In the genomic region with DNA sequence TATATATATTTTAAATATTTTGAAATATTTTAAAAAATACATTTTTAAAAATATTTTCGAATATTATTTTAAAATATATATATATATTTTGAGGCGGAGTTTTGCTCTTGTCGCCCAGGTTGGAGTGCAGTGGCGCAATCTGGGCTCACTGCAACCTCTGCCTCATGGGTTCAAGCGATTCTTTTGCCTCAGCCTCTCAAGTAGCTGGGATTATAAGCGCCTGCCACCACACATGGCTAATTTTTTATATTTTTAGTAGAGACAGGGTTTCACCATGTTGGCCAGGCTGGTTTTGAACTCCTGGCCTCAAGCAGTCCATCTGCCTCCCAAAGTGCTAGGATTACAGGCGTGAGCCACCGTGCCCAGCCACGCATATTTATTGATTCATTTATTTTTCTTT, we compare ENCODE assay signal across 13 cellular contexts. TPM values are rescaled to one million over a fixed set of nuclear protein-coding genes. Genes with fewer than 3 reads are reported as not detected.
DNase-seq lines count a peak whose midpoint lies in the region; ATAC-seq, FAIRE-seq and TF ChIP-seq lines count a peak whose summit lies in the region.
"Not testable (repeated sequence)": the region's sequence is repeated elsewhere in the genome, so short reads cannot be mapped to it uniquely, and the experiment has no call there.
"Had no signal": no experiment of that assay in that cellular context is flagged by ENCODE, and none has a peak within 500 bp of the region (broad histone marks: within the 10 kb centered on the region; RNA-seq: fewer than 3 reads in every experiment).

No MANE protein-coding gene starts in this region.

- H3K4me1 Mint-ChIP-seq in WTC11 = peaks cover 16% of the 10 kb centered on the region

- H2AFZ ChIP-seq in Karpas-422 (ENCODE audit: low read length); HepG2 (ENCODE audit: low read length): not testable (repeated sequence)

- BruUV-seq in HepG2 (replicated peaks; lab: Mats Ljungman, UMichigan) = not testable (repeated sequence)

- not testable (repeated sequence) for TF ChIP-seq RAD21 in HepG2 (CRISPR knock-in tag; IDR thresholded peaks at IDR 0.05)

- not testable (repeated sequence) for H3K27ac Mint-ChIP-seq in WTC11

- H3K4me3 ChIP-seq in Karpas-422 (ENCODE audit: low read length); RWPE2 (ENCODE audit: severe bottlenecking); HepG2 (replicated peaks in 1 of 3; ENCODE audit: insufficient read depth in 1 of 3, low read depth in 2 of 3, low read length in 3 of 3): not testable (repeated sequence)

- not testable (repeated sequence) for H3K4me3 Mint-ChIP-seq in WTC11

- peak; percentile 37 for DNase-seq in Karpas-422
- DNase-seq in RWPE2 (ENCODE audit: low spot score); WTC11 (ENCODE audit: low spot score); epithelial cell of prostate (ENCODE audit: low read depth, low spot score); HepG2 (ENCODE audit: low spot score): not testable (repeated sequence)

- POLR2A ChIA-PET in WTC11 (lab: Charles Lee) = interaction anchor here (0.7 kb wide), 1 partner anchor 321 kb away, joined by 7 read pairs; no protein-coding TSS in a partner anchor
- POLR2A ChIA-PET in HepG2 (lab: Yijun Ruan, JAX) = not testable (repeated sequence)

- H3K27me3 Mint-ChIP-seq in WTC11 (ENCODE audit: low read depth) = not testable (repeated sequence)

- CTCF ChIA-PET in WTC11 (lab: Charles Lee) = interaction anchor here (0.6 kb wide), 1 partner anchor 18 kb away, joined by 3 read pairs; no protein-coding TSS in a partner anchor
- CTCF ChIA-PET in HepG2 (lab: Yijun Ruan, JAX; ENCODE audit: low intra/inter-chr PET ratio, low total read pairs) = not testable (repeated sequence)

- H3K4me2 ChIP-seq in Karpas-422 (ENCODE audit: low read depth, low read length, poor library complexity, severe bottlenecking); HepG2 (ENCODE audit: low read depth, low read length): not testable (repeated sequence)

- not testable (repeated sequence) for H3K4me1 ChIP-seq in Karpas-422 (ENCODE audit: low read length)
- H3K4me1 ChIP-seq in RWPE2 (ENCODE audit: insufficient read depth, poor library complexity, severe bottlenecking) (peaks cover 30% of the 10 kb centered on the region), HepG2 (ENCODE audit: insufficient read depth, low read length) (peaks cover 90% of the 10 kb centered on the region)

- H3K36me3 Mint-ChIP-seq in WTC11 = peaks cover 79% of the 10 kb centered on the region

- H3K79me2 ChIP-seq in Karpas-422 (ENCODE audit: low read length) (peaks cover 26% of the 10 kb centered on the region), HepG2 (ENCODE audit: insufficient read depth, low read length) (peaks cover 42% of the 10 kb centered on the region)

- H3K9ac ChIP-seq in Karpas-422 (ENCODE audit: low read length); HepG2 (ENCODE audit: insufficient read depth, low read depth, low read length): not testable (repeated sequence)

- WGBS in HepG2 (ENCODE audit: low lambda C conversion rate) = 89% methylated on average over 9 of the region's 9 CpGs

- H3K27ac ChIP-seq in Karpas-422 (ENCODE audit: low read length); HepG2 (ENCODE audit: extremely low read length, insufficient read depth, low read length): not testable (repeated sequence)
- H3K27ac ChIP-seq in RWPE2 (ENCODE audit: poor library complexity, severe bottlenecking) (peak overlapping the region; percentile 96), epithelial cell of prostate (peak overlapping the region; percentile 14)

- TF ChIP-seq CTCF in RWPE2 (IDR thresholded peaks at IDR 0.05; ENCODE audit: poor library complexity, severe bottlenecking); WTC11 (IDR thresholded peaks at IDR 0.05); HepG2 (CRISPR knock-in tag; IDR thresholded peaks at IDR 0.05): not testable (repeated sequence)

- H4K20me1 ChIP-seq in Karpas-422 (ENCODE audit: insufficient read depth, low read depth, low read length) (peaks cover 64% of the 10 kb centered on the region), HepG2 (ENCODE audit: insufficient read depth, low read length) (peaks cover 93% of the 10 kb centered on the region)

- intact Hi-C loops in HepG2 (cut with micrococcal nuclease; ENCODE audit: unreplicated experiment) = not testable (repeated sequence)

- not testable (repeated sequence) for H3K9me3 Mint-ChIP-seq in WTC11

- not testable (repeated sequence) for H3K27me3 ChIP-seq in Karpas-422 (ENCODE audit: low read length); RWPE2 (ENCODE audit: insufficient read depth, poor library complexity, severe bottlenecking); HepG2 (ENCODE audit: control insufficient read depth in 1 of 2, insufficient read depth in 2 of 2, low read length in 2 of 2)

- H3K9me3 ChIP-seq in Karpas-422 (ENCODE audit: low read length); RWPE2 (ENCODE audit: severe bottlenecking); HepG2 (ENCODE audit: low read length): not testable (repeated sequence)

- TF ChIP-seq EP300 in HepG2 (IDR thresholded peaks at IDR 0.05; ENCODE audit: low read depth in 2 of 2, low read length in 2 of 2); HepG2 (CRISPR knock-in tag; IDR thresholded peaks at IDR 0.05; ENCODE audit: borderline replicate concordance): not testable (repeated sequence)

- H3K36me3 ChIP-seq in Karpas-422 (ENCODE audit: insufficient read depth, low read length) (peaks cover 78% of the 10 kb centered on the region), RWPE2 (ENCODE audit: low read depth) (peaks cover 97% of the 10 kb centered on the region), HepG2 (replicated peaks in 1 of 2; ENCODE audit: control insufficient read depth in 1 of 2, insufficient read depth in 2 of 2, low read length in 2 of 2) (peaks cover 23 to 72% of the 10 kb centered on the region in 2 experiments)

- FAIRE-seq in HepG2 (lab: Jason Lieb, UNC) = not testable (repeated sequence)

- ATAC-seq in RWPE2 (ENCODE audit: low read depth); WTC11; HepG2: not testable (repeated sequence)

- not testable (repeated sequence) for H3K9me2 ChIP-seq in Karpas-422 (replicated peaks; ENCODE audit: insufficient read depth, low read length)

- TF ChIP-seq POLR2A in HepG2 (IDR thresholded peaks at IDR 0.05; ENCODE audit: insufficient read depth in 1 of 2, low read depth in 2 of 2, low read length in 2 of 2) = not testable (repeated sequence)

- in situ Hi-C loops in HepG2 (cut with HindIII; ENCODE audit: extremely low pct_ligation_motif_present, low pct_unique_long_range_greater_than_20kb) = not testable (repeated sequence)

RNA-seq across cellular contexts. Expression of a gene that starts 6.7 kb away (rescaled TPM):
- total RNA-seq in Karpas-422 (2014; rRNA removed; shearing (Covaris generic); ENCODE audit: low replicate concordance) = 586 and 711 TPM in 2 replicates
- total RNA-seq in WTC11 (2021) (644 to 1,009 TPM (median 1,007 TPM) in 3 replicates), HepG2 (2016; rRNA removed; fragmentation: Illumina TruSeq; extraction: Trizol) (805 and 1,257 TPM in 2 replicates)
- 144 and 147 TPM in 2 replicates for total RNA-seq in HepG2 (2016; cell fraction: cytosol; rRNA removed; fragmentation: Illumina TruSeq; extraction: Trizol; ENCODE audit: low read depth)
- total RNA-seq in HepG2 (2016; cell fraction: insoluble cytoplasmic fraction; rRNA removed; fragmentation: Illumina TruSeq; extraction: Trizol) = 804 and 1,250 TPM in 2 replicates
- total RNA-seq in HepG2 (2016; cell fraction: membrane; rRNA removed; fragmentation: Illumina TruSeq; extraction: Trizol) = 335 and 350 TPM in 2 replicates
- total RNA-seq in HepG2 (2016; cell fraction: nucleus; rRNA removed; fragmentation: Illumina TruSeq; extraction: Trizol) = 485 and 499 TPM in 2 replicates
- polyA plus RNA-seq in HepG2 (2011; rRNA removed) = 1,112 and 1,547 TPM in 2 replicates
- polyA plus RNA-seq in HepG2 (2011; cell fraction: cytosol; rRNA removed) = 1,051 and 1,568 TPM in 2 replicates
- polyA plus RNA-seq in HepG2 (2011; cell fraction: nucleus; rRNA removed) = 242 and 434 TPM in 2 replicates
- 2,051 and 2,699 TPM in 2 replicates for polyA plus RNA-seq in HepG2 (2012)
- polyA plus RNA-seq in HepG2 (2016; cell fraction: cytosol; fragmentation: Illumina TruSeq; extraction: Trizol; ENCODE audit: low read depth) = 290 and 338 TPM in 2 replicates
- polyA plus RNA-seq in HepG2 (2016; cell fraction: insoluble cytoplasmic fraction; fragmentation: Illumina TruSeq; extraction: Trizol; ENCODE audit: low read depth) = 2,117 and 2,212 TPM in 2 replicates
- 355 and 398 TPM in 2 replicates for polyA plus RNA-seq in HepG2 (2016; cell fraction: membrane; fragmentation: Illumina TruSeq; extraction: Trizol; ENCODE audit: low read depth)
- polyA plus RNA-seq in HepG2 (2016; cell fraction: nucleus; fragmentation: Illumina TruSeq; extraction: Trizol; ENCODE audit: insufficient read depth, low read depth) = 763 and 807 TPM in 2 replicates
- 970 and 1,123 TPM in 2 replicates for polyA minus RNA-seq in HepG2 (2011; rRNA and poly(A)+ RNA removed; ENCODE audit: low replicate concordance)
- 1,287 and 1,326 TPM in 2 replicates for polyA minus RNA-seq in HepG2 (2011; cell fraction: cytosol; rRNA and poly(A)+ RNA removed)
- polyA minus RNA-seq in HepG2 (2011; cell fraction: nucleus; rRNA and poly(A)+ RNA removed) = 313 and 485 TPM in 2 replicates

RNA-seq across cellular contexts. Expression of a gene that starts 11.0 kb away (rescaled TPM):
- total RNA-seq in Karpas-422 (2014; rRNA removed; shearing (Covaris generic); ENCODE audit: low replicate concordance) = not detected in 2 replicates
- total RNA-seq in WTC11 (2021) (0.27 TPM in 1 of 3 replicates, not detected in the others), HepG2 (2016; rRNA removed; fragmentation: Illumina TruSeq; extraction: Trizol) (not detected in 2 replicates)
- not detected in 2 replicates for total RNA-seq in HepG2 (2016; cell fraction: cytosol; rRNA removed; fragmentation: Illumina TruSeq; extraction: Trizol; ENCODE audit: low read depth)
- total RNA-seq in HepG2 (2016; cell fraction: insoluble cytoplasmic fraction; rRNA removed; fragmentation: Illumina TruSeq; extraction: Trizol) = not detected in 2 replicates
- not detected in 2 replicates for total RNA-seq in HepG2 (2016; cell fraction: membrane; rRNA removed; fragmentation: Illumina TruSeq; extraction: Trizol)
- total RNA-seq in HepG2 (2016; cell fraction: nucleus; rRNA removed; fragmentation: Illumina TruSeq; extraction: Trizol) = not detected in 2 replicates
- polyA plus RNA-seq in HepG2 (2011; rRNA removed) = not detected in 2 replicates
- polyA plus RNA-seq in HepG2 (2011; cell fraction: cytosol; rRNA removed) = not detected in 2 replicates
- not detected in 2 replicates for polyA plus RNA-seq in HepG2 (2011; cell fraction: nucleus; rRNA removed)
- polyA plus RNA-seq in HepG2 (2012) = not detected in 2 replicates
- not detected in 2 replicates for polyA plus RNA-seq in HepG2 (2016; cell fraction: cytosol; fragmentation: Illumina TruSeq; extraction: Trizol; ENCODE audit: low read depth)
- not detected in 2 replicates for polyA plus RNA-seq in HepG2 (2016; cell fraction: insoluble cytoplasmic fraction; fragmentation: Illumina TruSeq; extraction: Trizol; ENCODE audit: low read depth)
- not detected in 2 replicates for polyA plus RNA-seq in HepG2 (2016; cell fraction: membrane; fragmentation: Illumina TruSeq; extraction: Trizol; ENCODE audit: low read depth)
- polyA plus RNA-seq in HepG2 (2016; cell fraction: nucleus; fragmentation: Illumina TruSeq; extraction: Trizol; ENCODE audit: insufficient read depth, low read depth) = not detected in 2 replicates
- not detected in 2 replicates for polyA minus RNA-seq in HepG2 (2011; rRNA and poly(A)+ RNA removed; ENCODE audit: low replicate concordance)
- polyA minus RNA-seq in HepG2 (2011; cell fraction: cytosol; rRNA and poly(A)+ RNA removed) = not detected in 2 replicates
- polyA minus RNA-seq in HepG2 (2011; cell fraction: nucleus; rRNA and poly(A)+ RNA removed) = not detected in 2 replicates
- total RNA-seq: B cell; Caco-2; Calu3; CD4-positive, alpha-beta T cell; CD8-positive, alpha-beta T cell had no signal
- polyA plus RNA-seq: BJ had no signal

RNA-seq across cellular contexts. Expression of a gene that starts 54.6 kb away (rescaled TPM):
- not detected in 2 replicates for total RNA-seq in Karpas-422 (2014; rRNA removed; shearing (Covaris generic); ENCODE audit: low replicate concordance)
- total RNA-seq in WTC11 (2021) (not detected in 3 replicates), HepG2 (2016; rRNA removed; fragmentation: Illumina TruSeq; extraction: Trizol) (not detected in 2 replicates)
- not detected in 2 replicates for total RNA-seq in HepG2 (2016; cell fraction: cytosol; rRNA removed; fragmentation: Illumina TruSeq; extraction: Trizol; ENCODE audit: low read depth)
- total RNA-seq in HepG2 (2016; cell fraction: insoluble cytoplasmic fraction; rRNA removed; fragmentation: Illumina TruSeq; extraction: Trizol) = not detected in 2 replicates
- not detected in 2 replicates for total RNA-seq in HepG2 (2016; cell fraction: membrane; rRNA removed; fragmentation: Illumina TruSeq; extraction: Trizol)
- total RNA-seq in HepG2 (2016; cell fraction: nucleus; rRNA removed; fragmentation: Illumina TruSeq; extraction: Trizol) = not detected in 2 replicates
- polyA plus RNA-seq in HepG2 (2011; rRNA removed) = not detected in 2 replicates
- polyA plus RNA-seq in HepG2 (2011; cell fraction: cytosol; rRNA removed) = not detected in 2 replicates
- not detected in 2 replicates for polyA plus RNA-seq in HepG2 (2011; cell fraction: nucleus; rRNA removed)
- 0.12 TPM in 1 of 2 replicates, not detected in the other for polyA plus RNA-seq in HepG2 (2012)
- polyA plus RNA-seq in HepG2 (2016; cell fraction: cytosol; fragmentation: Illumina TruSeq; extraction: Trizol; ENCODE audit: low read depth) = not detected in 2 replicates
- polyA plus RNA-seq in HepG2 (2016; cell fraction: insoluble cytoplasmic fraction; fragmentation: Illumina TruSeq; extraction: Trizol; ENCODE audit: low read depth) = not detected in 2 replicates
- not detected in 2 replicates for polyA plus RNA-seq in HepG2 (2016; cell fraction: membrane; fragmentation: Illumina TruSeq; extraction: Trizol; ENCODE audit: low read depth)
- polyA plus RNA-seq in HepG2 (2016; cell fraction: nucleus; fragmentation: Illumina TruSeq; extraction: Trizol; ENCODE audit: insufficient read depth, low read depth) = not detected in 2 replicates
- polyA minus RNA-seq in HepG2 (2011; rRNA and poly(A)+ RNA removed; ENCODE audit: low replicate concordance) = not detected in 2 replicates
- polyA minus RNA-seq in HepG2 (2011; cell fraction: cytosol; rRNA and poly(A)+ RNA removed) = not detected in 2 replicates
- not detected in 2 replicates for polyA minus RNA-seq in HepG2 (2011; cell fraction: nucleus; rRNA and poly(A)+ RNA removed)
- total RNA-seq: A172; Calu3; CD4-positive, alpha-beta T cell; CD8-positive, alpha-beta T cell had no signal
- polyA plus RNA-seq: A549, BJ had no signal
